In the genomic region with DNA sequence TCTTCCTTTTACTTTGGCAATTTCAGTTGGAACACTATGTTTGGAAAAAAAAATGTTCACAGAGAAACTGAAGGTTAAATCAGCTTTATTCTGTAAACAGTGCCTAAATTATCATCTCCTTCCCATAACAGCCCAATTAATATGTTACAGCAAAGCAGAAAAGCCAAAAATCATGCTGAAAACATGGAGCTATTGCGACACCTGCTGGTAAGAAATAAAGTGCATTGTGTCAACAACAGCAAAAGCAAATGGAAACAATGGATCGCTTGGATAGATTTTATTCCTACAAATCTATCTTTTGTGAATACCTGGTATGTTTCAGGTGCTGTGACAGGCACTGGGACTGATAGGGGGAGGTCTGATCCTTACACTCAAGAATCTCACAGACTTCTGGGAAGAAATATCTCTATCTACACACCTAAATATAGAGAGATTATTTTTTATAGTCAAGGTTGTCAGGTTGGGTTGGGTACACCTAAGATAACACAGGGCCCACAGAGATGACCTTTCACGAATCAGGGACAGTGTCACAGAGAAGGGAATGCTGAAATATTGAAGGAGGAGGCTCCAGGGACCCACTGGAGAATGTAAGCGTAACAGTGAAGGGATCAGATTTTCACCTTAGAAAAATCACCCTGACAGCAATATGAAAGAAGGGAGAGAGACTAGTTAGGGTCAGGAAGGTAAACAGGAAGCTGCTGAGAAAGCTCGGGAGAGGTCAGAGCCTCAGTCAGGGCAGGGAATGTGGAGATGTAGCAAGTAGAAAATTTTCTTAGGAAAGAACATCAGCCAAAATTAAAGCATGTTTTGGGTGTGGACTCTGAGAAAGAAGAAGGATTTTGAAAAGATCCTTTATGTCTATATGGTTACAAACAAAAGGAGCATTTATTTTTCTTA, we compare ENCODE assay signal across 8 cellular contexts. TPM values are rescaled to one million over a fixed set of nuclear protein-coding genes. Genes with fewer than 3 reads are reported as not detected.
DNase-seq lines count a peak whose midpoint lies in the region; ATAC-seq and TF ChIP-seq lines count a peak whose summit lies in the region.

No MANE protein-coding gene starts in this region.

- peak; percentile 80 for TF ChIP-seq CTCF in MCF 10A (IDR thresholded peaks at IDR 0.05; ENCODE audit: unreplicated experiment)

- H3K27ac Mint-ChIP-seq in MCF 10A (ENCODE audit: low read depth, unreplicated experiment), result no peak overlapping the region

- intact Hi-C loops in MCF 10A (cut with micrococcal nuclease), result loop anchor here (2.0 to 10.0 kb wide), 4 partner anchors 188 to 849 kb away; no protein-coding TSS in a partner anchor

- CTCF ChIA-PET in MCF 10A (lab: Yijun Ruan, JAX), result interaction anchor here (0.5 to 3.3 kb wide), 42 partner anchors 8 to 1946 kb away, joined by 3 to 23 read pairs (median 3); partner anchors contain the start of gene ERICH3

- no peaks in the 10 kb centered on the region for H3K36me3 ChIP-seq in MG63

- no peak overlapping the region for H3K4me3 ChIP-seq in MG63

- POLR2A ChIA-PET in MCF 10A (lab: Yijun Ruan, JAX), result no interaction called here

- H3K36me3 Mint-ChIP-seq in MCF 10A (ENCODE audit: insufficient read depth, unreplicated experiment), result no peaks in the 10 kb centered on the region

- H3K4me1 Mint-ChIP-seq in MCF 10A (ENCODE audit: insufficient read depth, unreplicated experiment), result peaks cover 6% of the 10 kb centered on the region

- no peaks in the 10 kb centered on the region for H3K9me3 ChIP-seq in MG63

- H3K27me3 Mint-ChIP-seq in MCF 10A (ENCODE audit: insufficient read depth, unreplicated experiment), result no peaks in the 10 kb centered on the region

- ATAC-seq in GM21526 (IDR thresholded peaks at IDR 0.05; ENCODE audit: low FRiP score, unreplicated experiment), result peak; percentile 74
- ATAC-seq in stimulated activated naive CD8-positive, alpha-beta T cell treated with anti-CD3 and anti-CD28 coated beads, Interleukin-15, Interleukin-2, amounts not matched to agents 100 U/mL and 50 U/mL, for 24 hours, result no peak

- no peaks in the 10 kb centered on the region for H3K27me3 ChIP-seq in MG63

- no TSS peak for BruUV-seq in MCF 10A (replicated peaks; lab: Mats Ljungman, UMichigan)

- DNase-seq in NCI-H524 (lab: John Stamatoyannopoulos, UW) (peak; percentile 22 to 68), NCI-H524 treated with DMSO at 0.1 percent for 48 hours (lab: John Stamatoyannopoulos, UW) (no peak), MG63 (peak; percentile 4), SHP77 treated with DMSO at 0.1 percent for 48 hours (lab: John Stamatoyannopoulos, UW) (peak; percentile 30), MCF 10A (ENCODE audit: unreplicated experiment) (peak; percentile 72), left kidney (ENCODE audit: low read depth, low spot score) (peak; percentile 80)
- DNase-seq in stimulated activated naive CD8-positive, alpha-beta T cell treated with anti-CD3 and anti-CD28 coated beads, Interleukin-15, Interleukin-2, amounts not matched to agents 100 U/mL and 50 U/mL, for 24 hours, result peak; percentile 34

- H3K9me3 Mint-ChIP-seq in MCF 10A (ENCODE audit: unreplicated experiment), result no peaks in the 10 kb centered on the region

- H3K4me3 Mint-ChIP-seq in MCF 10A (ENCODE audit: unreplicated experiment), result no peak overlapping the region

RNA-seq across cellular contexts. Expression of gene ERICH3, which starts 16.5 kb away (rescaled TPM):
- total RNA-seq in MG63 (2014; rRNA removed; shearing (Covaris generic); ENCODE audit: low replicate concordance), result not detected in 2 replicates
- total RNA-seq in MCF 10A (2022), result not detected in 2 replicates

RNA-seq across cellular contexts. Expression of gene CRYZ, which starts 42.8 kb away (rescaled TPM):
- total RNA-seq in MG63 (2014; rRNA removed; shearing (Covaris generic); ENCODE audit: low replicate concordance), result 35.8 and 55.8 TPM in 2 replicates
- 5.8 and 7.7 TPM in 2 replicates for total RNA-seq in MCF 10A (2022)

RNA-seq across cellular contexts. Expression of gene TYW3, which starts 42.9 kb away (rescaled TPM):
- total RNA-seq in MG63 (2014; rRNA removed; shearing (Covaris generic); ENCODE audit: low replicate concordance), result 4.0 and 12.2 TPM in 2 replicates
- 22.6 and 24.4 TPM in 2 replicates for total RNA-seq in MCF 10A (2022)
